4 cellular contexts compared by ENCODE assay signal in genomic region chr22:20908717-20909116, GRCh38.
TF ChIP-seq lines count a peak whose summit lies in the region.

No MANE protein-coding gene starts in this region.

TF ChIP-seq in HEK293, 187 proteins besides CTCF, POLR2A, EP300 and RAD21:
- TF ChIP-seq ZNF121 (tag by site-specific recombination; IDR thresholded peaks at IDR 0.05): peak; percentile 94

TF ChIP-seq in WTC11, 78 proteins besides CTCF, POLR2A, EP300 and RAD21:
- TF ChIP-seq ZNF121 (CRISPR knock-in tag; IDR thresholded peaks at IDR 0.05): peak; percentile 80

TF ChIP-seq in K562, 482 proteins besides CTCF, POLR2A, EP300 and RAD21:
- TF ChIP-seq ZNF121 (CRISPR knock-in tag; conservative IDR thresholded peaks at IDR 0.05): peak; percentile 100
- 0 out of 2 replicates have a peak, but pooled peaks have one; percentile 43 for TF ChIP-seq E2F4 (CRISPR knock-in tag; IDR thresholded peaks at IDR 0.05; ENCODE audit: low read depth)
- peak; percentile 79 for TF ChIP-seq RBM25 (IDR thresholded peaks at IDR 0.05; ENCODE audit: low read depth, low read length, severe bottlenecking)

TF ChIP-seq in HepG2, 621 proteins besides CTCF, POLR2A, EP300 and RAD21:
- peak; percentile 85 for TF ChIP-seq ZNF121 (CRISPR knock-in tag; IDR thresholded peaks at IDR 0.05)
- TF ChIP-seq ZNF770 (CRISPR knock-in tag; IDR thresholded peaks at IDR 0.05): peak; percentile 75
